ENCODE assay signal across 1 cellular context in the genomic region with DNA sequence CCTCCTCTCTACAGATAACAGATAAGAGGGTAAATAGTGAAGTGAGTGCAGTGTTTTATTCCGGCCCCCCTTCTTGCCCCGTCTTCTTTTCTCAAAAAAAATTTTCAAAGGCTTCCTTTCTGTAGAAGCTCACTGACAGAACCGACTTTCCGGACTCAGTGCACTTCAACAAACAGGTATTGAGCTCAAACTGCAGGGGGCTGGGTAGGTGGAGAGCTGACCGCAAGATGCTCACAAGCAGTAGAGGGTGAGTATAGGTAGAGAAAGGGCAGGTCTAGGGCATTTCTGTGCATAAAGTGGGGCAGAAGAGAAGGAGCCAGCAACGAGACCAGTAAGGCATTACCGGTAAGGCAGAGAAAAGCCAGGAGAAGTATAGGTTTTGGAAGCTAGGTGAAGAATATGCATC.
TF ChIP-seq lines count a peak whose summit lies in the region.

No MANE protein-coding gene starts in this region.

TF ChIP-seq in SK-N-SH treated with all-trans-retinoic acid at 6 μM for 48 hours, 23 proteins besides CTCF, POLR2A, EP300 and RAD21 (continued from another document):
- TF ChIP-seq ESRRG (CRISPR knock-in tag; IDR thresholded peaks at IDR 0.05) = no peak
- no peak for TF ChIP-seq ZNF70 (CRISPR knock-in tag; IDR thresholded peaks at IDR 0.05)
- TF ChIP-seq GLIS3 (CRISPR knock-in tag; IDR thresholded peaks at IDR 0.05) = no peak
- no peak for TF ChIP-seq OSR1 (CRISPR knock-in tag; IDR thresholded peaks at IDR 0.05)
- TF ChIP-seq TOX (CRISPR knock-in tag; IDR thresholded peaks at IDR 0.05; ENCODE audit: borderline replicate concordance) = no peak
- TF ChIP-seq, protein P1, sequence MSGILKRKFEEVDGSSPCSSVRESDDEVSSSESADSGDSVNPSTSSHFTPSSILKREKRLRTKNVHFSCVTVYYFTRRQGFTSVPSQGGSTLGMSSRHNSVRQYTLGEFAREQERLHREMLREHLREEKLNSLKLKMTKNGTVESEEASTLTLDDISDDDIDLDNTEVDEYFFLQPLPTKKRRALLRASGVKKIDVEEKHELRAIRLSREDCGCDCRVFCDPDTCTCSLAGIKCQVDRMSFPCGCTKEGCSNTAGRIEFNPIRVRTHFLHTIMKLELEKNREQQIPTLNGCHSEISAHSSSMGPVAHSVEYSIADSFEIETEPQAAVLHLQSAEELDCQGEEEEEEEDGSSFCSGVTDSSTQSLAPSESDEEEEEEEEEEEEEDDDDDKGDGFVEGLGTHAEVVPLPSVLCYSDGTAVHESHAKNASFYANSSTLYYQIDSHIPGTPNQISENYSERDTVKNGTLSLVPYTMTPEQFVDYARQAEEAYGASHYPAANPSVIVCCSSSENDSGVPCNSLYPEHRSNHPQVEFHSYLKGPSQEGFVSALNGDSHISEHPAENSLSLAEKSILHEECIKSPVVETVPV (CRISPR knock-in tag; IDR thresholded peaks at IDR 0.05) = no peak
- TF ChIP-seq ZFP30 (CRISPR knock-in tag; IDR thresholded peaks at IDR 0.05) = no peak
- no peak for TF ChIP-seq PPARA (CRISPR knock-in tag; IDR thresholded peaks at IDR 0.05; ENCODE audit: borderline replicate concordance)
- TF ChIP-seq SNAI2 (CRISPR knock-in tag; IDR thresholded peaks at IDR 0.05) = no peak
